Comparison of ENCODE assay signal across 1 cellular context in the genomic region with DNA sequence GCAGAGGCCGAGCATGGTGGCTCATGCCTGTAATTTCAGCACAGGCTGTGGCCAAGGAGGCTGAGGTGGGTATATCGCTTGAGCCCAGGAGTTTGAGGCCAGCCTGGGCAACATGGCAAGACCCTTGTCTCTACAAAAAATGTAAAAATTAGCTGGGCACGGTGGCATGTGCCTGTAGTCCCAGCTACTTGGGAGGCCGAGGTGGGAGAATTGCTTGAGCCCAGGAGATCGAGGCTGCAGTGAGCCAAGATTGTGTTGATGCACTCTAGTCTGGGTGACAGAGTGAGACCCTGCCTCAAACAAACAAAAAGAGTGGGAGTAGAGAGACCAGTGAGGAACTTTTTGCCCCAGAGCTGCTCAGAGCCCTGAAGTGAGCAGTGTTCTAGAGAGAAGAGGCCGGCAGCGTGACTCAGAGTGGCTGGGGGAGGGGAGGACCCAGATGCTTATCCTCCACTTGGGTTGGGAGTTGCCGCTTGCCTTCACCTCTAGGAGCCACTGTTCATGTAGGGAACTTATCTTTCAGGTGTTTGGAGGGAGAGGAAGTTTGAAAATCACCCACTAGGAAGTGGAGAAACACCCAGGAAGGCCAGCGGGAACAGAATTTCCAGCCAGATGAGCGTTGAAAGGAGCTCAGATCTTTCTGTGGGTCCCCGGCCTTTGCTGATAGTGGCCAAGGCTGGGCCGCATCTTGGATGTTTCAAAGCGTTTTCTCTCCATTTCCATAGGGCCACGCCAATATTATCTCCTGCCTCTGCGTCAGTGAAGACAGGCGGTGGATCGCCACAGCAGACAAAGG.
TF ChIP-seq lines count a peak whose summit lies in the region.

No MANE protein-coding gene starts in this region.

TF ChIP-seq in K562, 482 proteins besides CTCF, POLR2A, EP300 and RAD21 (continued from another document and continues in another):
- TF ChIP-seq, protein P1, sequence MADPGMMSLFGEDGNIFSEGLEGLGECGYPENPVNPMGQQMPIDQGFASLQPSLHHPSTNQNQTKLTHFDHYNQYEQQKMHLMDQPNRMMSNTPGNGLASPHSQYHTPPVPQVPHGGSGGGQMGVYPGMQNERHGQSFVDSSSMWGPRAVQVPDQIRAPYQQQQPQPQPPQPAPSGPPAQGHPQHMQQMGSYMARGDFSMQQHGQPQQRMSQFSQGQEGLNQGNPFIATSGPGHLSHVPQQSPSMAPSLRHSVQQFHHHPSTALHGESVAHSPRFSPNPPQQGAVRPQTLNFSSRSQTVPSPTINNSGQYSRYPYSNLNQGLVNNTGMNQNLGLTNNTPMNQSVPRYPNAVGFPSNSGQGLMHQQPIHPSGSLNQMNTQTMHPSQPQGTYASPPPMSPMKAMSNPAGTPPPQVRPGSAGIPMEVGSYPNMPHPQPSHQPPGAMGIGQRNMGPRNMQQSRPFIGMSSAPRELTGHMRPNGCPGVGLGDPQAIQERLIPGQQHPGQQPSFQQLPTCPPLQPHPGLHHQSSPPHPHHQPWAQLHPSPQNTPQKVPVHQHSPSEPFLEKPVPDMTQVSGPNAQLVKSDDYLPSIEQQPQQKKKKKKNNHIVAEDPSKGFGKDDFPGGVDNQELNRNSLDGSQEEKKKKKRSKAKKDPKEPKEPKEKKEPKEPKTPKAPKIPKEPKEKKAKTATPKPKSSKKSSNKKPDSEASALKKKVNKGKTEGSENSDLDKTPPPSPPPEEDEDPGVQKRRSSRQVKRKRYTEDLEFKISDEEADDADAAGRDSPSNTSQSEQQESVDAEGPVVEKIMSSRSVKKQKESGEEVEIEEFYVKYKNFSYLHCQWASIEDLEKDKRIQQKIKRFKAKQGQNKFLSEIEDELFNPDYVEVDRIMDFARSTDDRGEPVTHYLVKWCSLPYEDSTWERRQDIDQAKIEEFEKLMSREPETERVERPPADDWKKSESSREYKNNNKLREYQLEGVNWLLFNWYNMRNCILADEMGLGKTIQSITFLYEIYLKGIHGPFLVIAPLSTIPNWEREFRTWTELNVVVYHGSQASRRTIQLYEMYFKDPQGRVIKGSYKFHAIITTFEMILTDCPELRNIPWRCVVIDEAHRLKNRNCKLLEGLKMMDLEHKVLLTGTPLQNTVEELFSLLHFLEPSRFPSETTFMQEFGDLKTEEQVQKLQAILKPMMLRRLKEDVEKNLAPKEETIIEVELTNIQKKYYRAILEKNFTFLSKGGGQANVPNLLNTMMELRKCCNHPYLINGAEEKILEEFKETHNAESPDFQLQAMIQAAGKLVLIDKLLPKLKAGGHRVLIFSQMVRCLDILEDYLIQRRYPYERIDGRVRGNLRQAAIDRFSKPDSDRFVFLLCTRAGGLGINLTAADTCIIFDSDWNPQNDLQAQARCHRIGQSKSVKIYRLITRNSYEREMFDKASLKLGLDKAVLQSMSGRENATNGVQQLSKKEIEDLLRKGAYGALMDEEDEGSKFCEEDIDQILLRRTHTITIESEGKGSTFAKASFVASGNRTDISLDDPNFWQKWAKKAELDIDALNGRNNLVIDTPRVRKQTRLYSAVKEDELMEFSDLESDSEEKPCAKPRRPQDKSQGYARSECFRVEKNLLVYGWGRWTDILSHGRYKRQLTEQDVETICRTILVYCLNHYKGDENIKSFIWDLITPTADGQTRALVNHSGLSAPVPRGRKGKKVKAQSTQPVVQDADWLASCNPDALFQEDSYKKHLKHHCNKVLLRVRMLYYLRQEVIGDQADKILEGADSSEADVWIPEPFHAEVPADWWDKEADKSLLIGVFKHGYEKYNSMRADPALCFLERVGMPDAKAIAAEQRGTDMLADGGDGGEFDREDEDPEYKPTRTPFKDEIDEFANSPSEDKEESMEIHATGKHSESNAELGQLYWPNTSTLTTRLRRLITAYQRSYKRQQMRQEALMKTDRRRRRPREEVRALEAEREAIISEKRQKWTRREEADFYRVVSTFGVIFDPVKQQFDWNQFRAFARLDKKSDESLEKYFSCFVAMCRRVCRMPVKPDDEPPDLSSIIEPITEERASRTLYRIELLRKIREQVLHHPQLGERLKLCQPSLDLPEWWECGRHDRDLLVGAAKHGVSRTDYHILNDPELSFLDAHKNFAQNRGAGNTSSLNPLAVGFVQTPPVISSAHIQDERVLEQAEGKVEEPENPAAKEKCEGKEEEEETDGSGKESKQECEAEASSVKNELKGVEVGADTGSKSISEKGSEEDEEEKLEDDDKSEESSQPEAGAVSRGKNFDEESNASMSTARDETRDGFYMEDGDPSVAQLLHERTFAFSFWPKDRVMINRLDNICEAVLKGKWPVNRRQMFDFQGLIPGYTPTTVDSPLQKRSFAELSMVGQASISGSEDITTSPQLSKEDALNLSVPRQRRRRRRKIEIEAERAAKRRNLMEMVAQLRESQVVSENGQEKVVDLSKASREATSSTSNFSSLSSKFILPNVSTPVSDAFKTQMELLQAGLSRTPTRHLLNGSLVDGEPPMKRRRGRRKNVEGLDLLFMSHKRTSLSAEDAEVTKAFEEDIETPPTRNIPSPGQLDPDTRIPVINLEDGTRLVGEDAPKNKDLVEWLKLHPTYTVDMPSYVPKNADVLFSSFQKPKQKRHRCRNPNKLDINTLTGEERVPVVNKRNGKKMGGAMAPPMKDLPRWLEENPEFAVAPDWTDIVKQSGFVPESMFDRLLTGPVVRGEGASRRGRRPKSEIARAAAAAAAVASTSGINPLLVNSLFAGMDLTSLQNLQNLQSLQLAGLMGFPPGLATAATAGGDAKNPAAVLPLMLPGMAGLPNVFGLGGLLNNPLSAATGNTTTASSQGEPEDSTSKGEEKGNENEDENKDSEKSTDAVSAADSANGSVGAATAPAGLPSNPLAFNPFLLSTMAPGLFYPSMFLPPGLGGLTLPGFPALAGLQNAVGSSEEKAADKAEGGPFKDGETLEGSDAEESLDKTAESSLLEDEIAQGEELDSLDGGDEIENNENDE (IDR thresholded peaks at IDR 0.05; ENCODE audit: low read depth, low read length) = no peak
- TF ChIP-seq HMG20A (CRISPR knock-in tag; conservative IDR thresholded peaks at IDR 0.05) = no peak
- TF ChIP-seq, protein P2, sequence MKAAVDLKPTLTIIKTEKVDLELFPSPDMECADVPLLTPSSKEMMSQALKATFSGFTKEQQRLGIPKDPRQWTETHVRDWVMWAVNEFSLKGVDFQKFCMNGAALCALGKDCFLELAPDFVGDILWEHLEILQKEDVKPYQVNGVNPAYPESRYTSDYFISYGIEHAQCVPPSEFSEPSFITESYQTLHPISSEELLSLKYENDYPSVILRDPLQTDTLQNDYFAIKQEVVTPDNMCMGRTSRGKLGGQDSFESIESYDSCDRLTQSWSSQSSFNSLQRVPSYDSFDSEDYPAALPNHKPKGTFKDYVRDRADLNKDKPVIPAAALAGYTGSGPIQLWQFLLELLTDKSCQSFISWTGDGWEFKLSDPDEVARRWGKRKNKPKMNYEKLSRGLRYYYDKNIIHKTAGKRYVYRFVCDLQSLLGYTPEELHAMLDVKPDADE (conservative IDR thresholded peaks at IDR 0.05; ENCODE audit: control insufficient read depth, low read depth, low read length) = no peak
- TF ChIP-seq, protein P3, sequence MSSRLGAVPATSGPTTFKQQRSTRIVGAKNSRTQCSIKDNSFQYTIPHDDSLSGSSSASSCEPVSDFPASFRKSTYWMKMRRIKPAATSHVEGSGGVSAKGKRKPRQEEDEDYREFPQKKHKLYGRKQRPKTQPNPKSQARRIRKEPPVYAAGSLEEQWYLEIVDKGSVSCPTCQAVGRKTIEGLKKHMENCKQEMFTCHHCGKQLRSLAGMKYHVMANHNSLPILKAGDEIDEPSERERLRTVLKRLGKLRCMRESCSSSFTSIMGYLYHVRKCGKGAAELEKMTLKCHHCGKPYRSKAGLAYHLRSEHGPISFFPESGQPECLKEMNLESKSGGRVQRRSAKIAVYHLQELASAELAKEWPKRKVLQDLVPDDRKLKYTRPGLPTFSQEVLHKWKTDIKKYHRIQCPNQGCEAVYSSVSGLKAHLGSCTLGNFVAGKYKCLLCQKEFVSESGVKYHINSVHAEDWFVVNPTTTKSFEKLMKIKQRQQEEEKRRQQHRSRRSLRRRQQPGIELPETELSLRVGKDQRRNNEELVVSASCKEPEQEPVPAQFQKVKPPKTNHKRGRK (tag; IDR thresholded peaks at IDR 0.05) = no peak
- TF ChIP-seq, protein P4, sequence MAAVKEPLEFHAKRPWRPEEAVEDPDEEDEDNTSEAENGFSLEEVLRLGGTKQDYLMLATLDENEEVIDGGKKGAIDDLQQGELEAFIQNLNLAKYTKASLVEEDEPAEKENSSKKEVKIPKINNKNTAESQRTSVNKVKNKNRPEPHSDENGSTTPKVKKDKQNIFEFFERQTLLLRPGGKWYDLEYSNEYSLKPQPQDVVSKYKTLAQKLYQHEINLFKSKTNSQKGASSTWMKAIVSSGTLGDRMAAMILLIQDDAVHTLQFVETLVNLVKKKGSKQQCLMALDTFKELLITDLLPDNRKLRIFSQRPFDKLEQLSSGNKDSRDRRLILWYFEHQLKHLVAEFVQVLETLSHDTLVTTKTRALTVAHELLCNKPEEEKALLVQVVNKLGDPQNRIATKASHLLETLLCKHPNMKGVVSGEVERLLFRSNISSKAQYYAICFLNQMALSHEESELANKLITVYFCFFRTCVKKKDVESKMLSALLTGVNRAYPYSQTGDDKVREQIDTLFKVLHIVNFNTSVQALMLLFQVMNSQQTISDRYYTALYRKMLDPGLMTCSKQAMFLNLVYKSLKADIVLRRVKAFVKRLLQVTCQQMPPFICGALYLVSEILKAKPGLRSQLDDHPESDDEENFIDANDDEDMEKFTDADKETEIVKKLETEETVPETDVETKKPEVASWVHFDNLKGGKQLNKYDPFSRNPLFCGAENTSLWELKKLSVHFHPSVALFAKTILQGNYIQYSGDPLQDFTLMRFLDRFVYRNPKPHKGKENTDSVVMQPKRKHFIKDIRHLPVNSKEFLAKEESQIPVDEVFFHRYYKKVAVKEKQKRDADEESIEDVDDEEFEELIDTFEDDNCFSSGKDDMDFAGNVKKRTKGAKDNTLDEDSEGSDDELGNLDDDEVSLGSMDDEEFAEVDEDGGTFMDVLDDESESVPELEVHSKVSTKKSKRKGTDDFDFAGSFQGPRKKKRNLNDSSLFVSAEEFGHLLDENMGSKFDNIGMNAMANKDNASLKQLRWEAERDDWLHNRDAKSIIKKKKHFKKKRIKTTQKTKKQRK (IDR thresholded peaks at IDR 0.05; ENCODE audit: borderline replicate concordance, low read depth, low read length) = no peak
- peak; percentile 30 for TF ChIP-seq KDM5B (IDR thresholded peaks at IDR 0.05; ENCODE audit: insufficient replicate concordance, low read depth, low read length)
- TF ChIP-seq, protein P5, sequence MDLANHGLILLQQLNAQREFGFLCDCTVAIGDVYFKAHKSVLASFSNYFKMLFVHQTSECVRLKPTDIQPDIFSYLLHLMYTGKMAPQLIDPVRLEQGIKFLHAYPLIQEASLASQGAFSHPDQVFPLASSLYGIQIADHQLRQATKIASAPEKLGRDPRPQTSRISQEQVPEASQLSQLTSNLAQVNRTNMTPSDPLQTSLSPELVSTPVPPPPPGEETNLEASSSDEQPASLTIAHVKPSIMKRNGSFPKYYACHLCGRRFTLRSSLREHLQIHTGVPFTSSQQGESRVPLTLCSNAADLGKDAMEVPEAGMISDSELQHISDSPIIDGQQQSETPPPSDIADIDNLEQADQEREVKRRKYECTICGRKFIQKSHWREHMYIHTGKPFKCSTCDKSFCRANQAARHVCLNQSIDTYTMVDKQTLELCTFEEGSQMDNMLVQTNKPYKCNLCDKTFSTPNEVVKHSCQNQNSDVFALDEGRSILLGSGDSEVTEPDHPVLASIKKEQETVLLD (IDR thresholded peaks at IDR 0.05) = peak; percentile 80
- TF ChIP-seq LEF1 (IDR thresholded peaks at IDR 0.05) = peak; percentile 94
- no peak for TF ChIP-seq NR2C2 (CRISPR knock-in tag; IDR thresholded peaks at IDR 0.05)
- peak; percentile 70 for TF ChIP-seq NR2C2 (tag; IDR thresholded peaks at IDR 0.05)
- no peak for TF ChIP-seq KDM4B (IDR thresholded peaks at IDR 0.05; ENCODE audit: borderline replicate concordance in 2 of 2, low read depth in 1 of 2)
- TF ChIP-seq PCBP2 (IDR thresholded peaks at IDR 0.05; ENCODE audit: low read depth, low read length, poor library complexity, severe bottlenecking) = no peak
- 0 out of 2 replicates have a peak, but pooled peaks have one; percentile 36 for TF ChIP-seq BRD4 (IDR thresholded peaks at IDR 0.05)
- peak; percentile 68 for TF ChIP-seq DMBX1 (CRISPR knock-in tag; IDR thresholded peaks at IDR 0.05; ENCODE audit: borderline replicate concordance)
- TF ChIP-seq, protein P6, sequence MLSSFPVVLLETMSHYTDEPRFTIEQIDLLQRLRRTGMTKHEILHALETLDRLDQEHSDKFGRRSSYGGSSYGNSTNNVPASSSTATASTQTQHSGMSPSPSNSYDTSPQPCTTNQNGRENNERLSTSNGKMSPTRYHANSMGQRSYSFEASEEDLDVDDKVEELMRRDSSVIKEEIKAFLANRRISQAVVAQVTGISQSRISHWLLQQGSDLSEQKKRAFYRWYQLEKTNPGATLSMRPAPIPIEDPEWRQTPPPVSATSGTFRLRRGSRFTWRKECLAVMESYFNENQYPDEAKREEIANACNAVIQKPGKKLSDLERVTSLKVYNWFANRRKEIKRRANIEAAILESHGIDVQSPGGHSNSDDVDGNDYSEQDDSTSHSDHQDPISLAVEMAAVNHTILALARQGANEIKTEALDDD (IDR thresholded peaks at IDR 0.05) = no peak
- peak in 1 of 2 experiments; percentile 42; a peak in 2 of 4 replicates for TF ChIP-seq TEAD1 (CRISPR knock-in tag; IDR thresholded peaks at IDR 0.05)
- no peak for TF ChIP-seq U2AF1 (optimal IDR thresholded peaks at IDR 0.05; ENCODE audit: low read depth, low read length)
- 0 out of 2 replicates have a peak, but pooled peaks have one; percentile 30 for TF ChIP-seq BCL6 (CRISPR knock-in tag; IDR thresholded peaks at IDR 0.05)
- TF ChIP-seq KLF6 (CRISPR knock-in tag; IDR thresholded peaks at IDR 0.05; ENCODE audit: borderline replicate concordance) = no peak; the same call in 1 of the 2 replicates
- no peak for TF ChIP-seq KLF13 (tag; IDR thresholded peaks at IDR 0.05; ENCODE audit: borderline replicate concordance, low read depth)
- TF ChIP-seq, protein P7, sequence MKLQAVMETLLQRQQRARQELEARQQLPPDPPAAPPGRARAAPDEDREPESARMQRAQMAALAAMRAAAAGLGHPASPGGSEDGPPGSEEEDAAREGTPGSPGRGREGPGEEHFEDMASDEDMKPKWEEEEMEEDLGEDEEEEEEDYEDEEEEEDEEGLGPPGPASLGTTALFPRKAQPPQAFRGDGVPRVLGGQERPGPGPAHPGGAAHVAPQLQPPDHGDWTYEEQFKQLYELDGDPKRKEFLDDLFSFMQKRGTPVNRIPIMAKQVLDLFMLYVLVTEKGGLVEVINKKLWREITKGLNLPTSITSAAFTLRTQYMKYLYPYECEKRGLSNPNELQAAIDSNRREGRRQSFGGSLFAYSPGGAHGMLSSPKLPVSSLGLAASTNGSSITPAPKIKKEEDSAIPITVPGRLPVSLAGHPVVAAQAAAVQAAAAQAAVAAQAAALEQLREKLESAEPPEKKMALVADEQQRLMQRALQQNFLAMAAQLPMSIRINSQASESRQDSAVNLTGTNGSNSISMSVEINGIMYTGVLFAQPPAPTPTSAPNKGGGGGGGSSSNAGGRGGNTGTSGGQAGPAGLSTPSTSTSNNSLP (IDR thresholded peaks at IDR 0.05; ENCODE audit: borderline replicate concordance, low read depth, low read length) = no peak
